Comparison of ENCODE assay signal across 23 cellular contexts in the genomic region with DNA sequence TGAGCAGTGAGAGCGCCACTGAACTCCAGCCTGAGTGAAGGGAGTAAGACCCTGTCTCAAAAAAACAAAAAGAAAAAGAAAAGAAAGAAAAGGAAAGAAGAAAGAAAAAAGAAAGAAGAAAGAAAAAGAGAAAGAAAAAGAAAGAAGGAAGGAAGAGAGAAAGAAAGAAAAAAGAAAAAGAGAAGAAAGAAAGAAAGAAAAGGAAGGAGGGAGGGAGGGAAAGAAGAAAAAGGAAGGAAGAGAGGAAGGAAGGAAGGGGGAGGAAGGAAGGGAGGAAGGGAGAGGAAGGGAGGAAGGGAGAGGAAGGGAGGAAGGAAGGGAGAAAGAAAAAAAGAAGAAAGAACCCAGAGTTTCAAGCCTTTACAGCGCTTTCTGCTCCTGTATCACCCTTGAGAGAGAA. TPM values are rescaled to one million over a fixed set of nuclear protein-coding genes. Genes with fewer than 3 reads are reported as not detected.
DNase-seq lines count a peak whose midpoint lies in the region; ATAC-seq, FAIRE-seq and TF ChIP-seq lines count a peak whose summit lies in the region.
"Had no signal": no experiment of that assay in that cellular context is flagged by ENCODE, and none has a peak within 500 bp of the region (broad histone marks: within the 10 kb centered on the region; RNA-seq: fewer than 3 reads in every experiment).

No MANE protein-coding gene starts in this region.

- no peaks in the 10 kb centered on the region for H3K9me3 ChIP-seq in HepG2 (ENCODE audit: low read length)
- no peaks in the 10 kb centered on the region for H3K9me3 ChIP-seq in right lobe of liver
- H3K9me3 ChIP-seq in SU-DHL-6 (ENCODE audit: insufficient read depth, low read length), result no peaks in the 10 kb centered on the region
- H3K9me3 ChIP-seq in CD4-positive, alpha-beta memory T cell (ENCODE audit: control insufficient read depth in 1 of 2, low read length in 2 of 2), result no peaks in the 10 kb centered on the region

- no peak overlapping the region for H3K9ac ChIP-seq in HepG2 (ENCODE audit: insufficient read depth, low read depth, low read length)
- H3K9ac ChIP-seq in SU-DHL-6 (ENCODE audit: low read length), result no peak overlapping the region; the same call in 1 of the 2 replicates
- H3K9ac ChIP-seq: GM23248 had no signal

- no peaks in the 10 kb centered on the region for H3K36me3 Mint-ChIP-seq in stimulated activated memory B cell treated with anti-CD40 and anti-IgM and Interleukin-4, amounts not matched to agents 10 μg/mL and 1 μg/mL and 100 μg/mL, for 72 hours
- H3K36me3 Mint-ChIP-seq in CD4-positive, alpha-beta memory T cell, result no peaks in the 10 kb centered on the region
- H3K36me3 Mint-ChIP-seq: CD8-positive, alpha-beta memory T cell had no signal

- TF ChIP-seq POLR2A in HepG2 (IDR thresholded peaks at IDR 0.05; ENCODE audit: insufficient read depth in 1 of 2, low read depth in 2 of 2, low read length in 2 of 2) (no peak), right lobe of liver (IDR thresholded peaks at IDR 0.05) (no peak)

- no peak for ATAC-seq in HepG2
- no peak for ATAC-seq in right lobe of liver
- no peak for ATAC-seq in stimulated activated memory B cell treated with anti-CD40 and anti-IgM and Interleukin-4, amounts not matched to agents 10 μg/mL and 1 μg/mL and 100 μg/mL, for 72 hours

- BruUV-seq in HepG2 (replicated peaks; lab: Mats Ljungman, UMichigan), result no TSS peak

- intact Hi-C loops in HepG2 (cut with micrococcal nuclease; ENCODE audit: unreplicated experiment) (no loop called here), right lobe of liver (cut with DNase I) (no loop called here)
- intact Hi-C loops in CD4-positive, alpha-beta memory T cell (cut with micrococcal nuclease), result no loop called here

- H3K27me3 ChIP-seq in HepG2 (ENCODE audit: control insufficient read depth in 1 of 2, insufficient read depth in 2 of 2, low read length in 2 of 2), result no peaks in the 10 kb centered on the region
- H3K27me3 ChIP-seq in right lobe of liver, result no peaks in the 10 kb centered on the region
- H3K27me3 ChIP-seq in SU-DHL-6 (ENCODE audit: low read length), result no peaks in the 10 kb centered on the region
- no peaks in the 10 kb centered on the region for H3K27me3 ChIP-seq in CD4-positive, alpha-beta memory T cell (ENCODE audit: insufficient read depth, low read length)

- no peaks in the 10 kb centered on the region for H4K20me1 ChIP-seq in HepG2 (ENCODE audit: insufficient read depth, low read length)
- H4K20me1 ChIP-seq in SU-DHL-6 (ENCODE audit: low read depth, low read length), result no peaks in the 10 kb centered on the region

- H3K27ac ChIP-seq in HepG2 (ENCODE audit: extremely low read length, insufficient read depth, low read length) (no peak overlapping the region), right lobe of liver (no peak overlapping the region), SU-DHL-6 (ENCODE audit: low read depth, low read length) (peak overlapping the region; percentile 83)
- H3K27ac ChIP-seq in CD4-positive, alpha-beta memory T cell (ENCODE audit: low read depth, low read length), result no peak overlapping the region
- H3K27ac ChIP-seq: GM23248 had no signal

- no peaks in the 10 kb centered on the region for H3K9me3 Mint-ChIP-seq in stimulated activated memory B cell treated with anti-CD40 and anti-IgM and Interleukin-4, amounts not matched to agents 10 μg/mL and 1 μg/mL and 100 μg/mL, for 72 hours
- H3K9me3 Mint-ChIP-seq in CD4-positive, alpha-beta memory T cell, result no peaks in the 10 kb centered on the region
- H3K9me3 Mint-ChIP-seq: CD8-positive, alpha-beta memory T cell; H9 had no signal

- H3K4me1 ChIP-seq in HepG2 (ENCODE audit: insufficient read depth, low read length) (no peaks in the 10 kb centered on the region), right lobe of liver (no peaks in the 10 kb centered on the region)
- no peaks in the 10 kb centered on the region for H3K4me1 ChIP-seq in CD4-positive, alpha-beta memory T cell (ENCODE audit: insufficient read depth, low read length)

- H3K4me3 ChIP-seq in HepG2 (replicated peaks in 1 of 3; ENCODE audit: insufficient read depth in 1 of 3, low read depth in 2 of 3, low read length in 3 of 3), result no peak overlapping the region
- no peak overlapping the region for H3K4me3 ChIP-seq in right lobe of liver
- no peak overlapping the region for H3K4me3 ChIP-seq in SU-DHL-6 (ENCODE audit: insufficient read depth, low read length, poor library complexity, severe bottlenecking)
- H3K4me3 ChIP-seq in CD4-positive, alpha-beta memory T cell (ENCODE audit: low read length in 2 of 2), result no peak overlapping the region
- H3K4me3 ChIP-seq: GM23248 had no signal

- H3K4me1 Mint-ChIP-seq in stimulated activated memory B cell treated with anti-CD40 and anti-IgM and Interleukin-4, amounts not matched to agents 10 μg/mL and 1 μg/mL and 100 μg/mL, for 72 hours, result peaks cover 14% of the 10 kb centered on the region
- no peaks in the 10 kb centered on the region for H3K4me1 Mint-ChIP-seq in CD4-positive, alpha-beta memory T cell
- H3K4me1 Mint-ChIP-seq: CD8-positive, alpha-beta memory T cell; H9 had no signal

- DNase-seq in HepG2 (ENCODE audit: low spot score), result no peak
- DNase-seq in right lobe of liver, result no peak
- DNase-seq in NCI-H446 treated with DMSO at 0.1 percent for 48 hours (lab: John Stamatoyannopoulos, UW), result no peak
- DNase-seq in NOMO-1 treated with dmso at 0.1 percent for 144 hours (lab: John Stamatoyannopoulos, UW; ENCODE audit: unreplicated experiment), result no peak
- DNase-seq in CD4-positive, alpha-beta memory T cell, result no peak
- DNase-seq: ACHN; C1 segment of cervical spinal cord; CD8-positive, alpha-beta memory T cell; DMS153; GM23248; H9; KG1; NCI-H1092 treated with DMSO at 0.1 percent for 48 hours; NCI-H1436 treated with DMSO at 0.1 percent for 48 hours; NCI-H2029; NCI-H2227 treated with DMSO at 0.1 percent for 48 hours; NCI-H774; NK-92 treated with Interleukin-12 subunit alpha and Interleukin-12 subunit beta, amount 100 ng/mL, for 24 hours had no signal

- FAIRE-seq in HepG2 (lab: Jason Lieb, UNC), result no peak
- FAIRE-seq: G401.6, GM18507, RCC 7860 had no signal

- TF ChIP-seq RAD21 in HepG2 (CRISPR knock-in tag; IDR thresholded peaks at IDR 0.05), result no peak

- no peak for TF ChIP-seq EP300 in HepG2 (IDR thresholded peaks at IDR 0.05; ENCODE audit: low read depth in 2 of 2, low read length in 2 of 2)
- no peak for TF ChIP-seq EP300 in HepG2 (CRISPR knock-in tag; IDR thresholded peaks at IDR 0.05; ENCODE audit: borderline replicate concordance)

- H2AFZ ChIP-seq in HepG2 (ENCODE audit: low read length) (no peak overlapping the region), SU-DHL-6 (ENCODE audit: low read depth, low read length, severe bottlenecking) (peak overlapping the region; percentile 71)
- H2AFZ ChIP-seq: GM23248 had no signal

- H3K4me2 ChIP-seq in HepG2 (ENCODE audit: low read depth, low read length) (no peak overlapping the region), SU-DHL-6 (ENCODE audit: low read depth, low read length, poor library complexity, severe bottlenecking) (peak overlapping the region; percentile 58)

- H3K27ac Mint-ChIP-seq in stimulated activated memory B cell treated with anti-CD40 and anti-IgM and Interleukin-4, amounts not matched to agents 10 μg/mL and 1 μg/mL and 100 μg/mL, for 72 hours, result peak overlapping the region; percentile 57
- H3K27ac Mint-ChIP-seq in CD4-positive, alpha-beta memory T cell, result no peak overlapping the region
- H3K27ac Mint-ChIP-seq: H9 had no signal

- 94% methylated on average over 2 of the region's 2 CpGs for WGBS in HepG2 (ENCODE audit: low lambda C conversion rate)
- WGBS in right lobe of liver (ENCODE audit: insufficient coverage, low coverage, low lambda C conversion rate, missing lambda C conversion rate), result 96% methylated on average over 2 of the region's 2 CpGs

- CTCF ChIA-PET in HepG2 (lab: Yijun Ruan, JAX; ENCODE audit: low intra/inter-chr PET ratio, low total read pairs), result no interaction called here
- CTCF ChIA-PET in CD4-positive, alpha-beta memory T cell (lab: Charles Lee; ENCODE audit: partially characterized antibody), result no interaction called here

- H3K79me2 ChIP-seq in HepG2 (ENCODE audit: insufficient read depth, low read length), result no peaks in the 10 kb centered on the region
- H3K79me2 ChIP-seq in SU-DHL-6 (ENCODE audit: insufficient read depth, low read length), result no peaks in the 10 kb centered on the region

- H3K4me3 Mint-ChIP-seq in stimulated activated memory B cell treated with anti-CD40 and anti-IgM and Interleukin-4, amounts not matched to agents 10 μg/mL and 1 μg/mL and 100 μg/mL, for 72 hours, result no peak overlapping the region
- H3K4me3 Mint-ChIP-seq in CD4-positive, alpha-beta memory T cell, result no peak overlapping the region
- H3K4me3 Mint-ChIP-seq: CD8-positive, alpha-beta memory T cell; H9 had no signal

- H3K36me3 ChIP-seq in HepG2 (replicated peaks in 1 of 2; ENCODE audit: control insufficient read depth in 1 of 2, insufficient read depth in 2 of 2, low read length in 2 of 2) (no peaks in the 10 kb centered on the region), right lobe of liver (no peaks in the 10 kb centered on the region), SU-DHL-6 (ENCODE audit: low read length) (no peaks in the 10 kb centered on the region)
- no peaks in the 10 kb centered on the region for H3K36me3 ChIP-seq in CD4-positive, alpha-beta memory T cell (ENCODE audit: insufficient read depth, low read length)

- H3K9me2 ChIP-seq in SU-DHL-6 (replicated peaks; ENCODE audit: insufficient read depth, low read length), result no peaks in the 10 kb centered on the region

- TF ChIP-seq CTCF in HepG2 (CRISPR knock-in tag; IDR thresholded peaks at IDR 0.05) (no peak), right lobe of liver (IDR thresholded peaks at IDR 0.05) (no peak), SU-DHL-6 (IDR thresholded peaks at IDR 0.05; ENCODE audit: insufficient read depth, low read length, poor library complexity, severe bottlenecking) (no peak)

- H3K27me3 Mint-ChIP-seq in stimulated activated memory B cell treated with anti-CD40 and anti-IgM and Interleukin-4, amounts not matched to agents 10 μg/mL and 1 μg/mL and 100 μg/mL, for 72 hours, result peaks cover 10% of the 10 kb centered on the region
- H3K27me3 Mint-ChIP-seq in CD4-positive, alpha-beta memory T cell, result no peaks in the 10 kb centered on the region
- H3K27me3 Mint-ChIP-seq: CD8-positive, alpha-beta memory T cell had no signal

- peaks cover 34% of the 10 kb centered on the region for H3F3A ChIP-seq in SU-DHL-6 (ENCODE audit: insufficient read depth)

- POLR2A ChIA-PET in HepG2 (lab: Yijun Ruan, JAX), result no interaction called here
- POLR2A ChIA-PET in CD4-positive, alpha-beta memory T cell (lab: Charles Lee; ENCODE audit: partially characterized antibody), result no interaction called here

- in situ Hi-C loops in HepG2 (cut with HindIII; ENCODE audit: extremely low pct_ligation_motif_present, low pct_unique_long_range_greater_than_20kb), result no loop called here

RNA-seq across cellular contexts. Expression of gene GINS3, which starts 19.1 kb away (rescaled TPM):
- total RNA-seq in HepG2 (2016; rRNA removed; fragmentation: Illumina TruSeq; extraction: Trizol) (19.3 and 28.4 TPM in 2 replicates), right lobe of liver (1 to 10 TPM in 4 of 6 experiments, under 1 TPM in 2; 0.68 to 3.3 (median 1.2) TPM)
- total RNA-seq in HepG2 (2016; cell fraction: cytosol; rRNA removed; fragmentation: Illumina TruSeq; extraction: Trizol; ENCODE audit: low read depth), result 4.4 and 4.7 TPM in 2 replicates
- total RNA-seq in HepG2 (2016; cell fraction: insoluble cytoplasmic fraction; rRNA removed; fragmentation: Illumina TruSeq; extraction: Trizol), result 20.6 and 28.8 TPM in 2 replicates
- 12.4 TPM in 2 replicates for total RNA-seq in HepG2 (2016; cell fraction: membrane; rRNA removed; fragmentation: Illumina TruSeq; extraction: Trizol)
- 10.8 and 11.4 TPM in 2 replicates for total RNA-seq in HepG2 (2016; cell fraction: nucleus; rRNA removed; fragmentation: Illumina TruSeq; extraction: Trizol)
- 5.4 and 6.5 TPM in 2 replicates for polyA plus RNA-seq in HepG2 (2011; rRNA removed)
- 4.5 and 4.8 TPM in 2 replicates for polyA plus RNA-seq in HepG2 (2011; cell fraction: cytosol; rRNA removed)
- 2.4 and 3.0 TPM in 2 replicates for polyA plus RNA-seq in HepG2 (2011; cell fraction: nucleus; rRNA removed)
- 2.6 and 4.9 TPM in 2 replicates for polyA plus RNA-seq in HepG2 (2012)
- polyA plus RNA-seq in HepG2 (2016; cell fraction: cytosol; fragmentation: Illumina TruSeq; extraction: Trizol; ENCODE audit: low read depth), result 2.3 and 2.7 TPM in 2 replicates
- polyA plus RNA-seq in HepG2 (2016; cell fraction: insoluble cytoplasmic fraction; fragmentation: Illumina TruSeq; extraction: Trizol; ENCODE audit: low read depth), result 32.3 and 33.0 TPM in 2 replicates
- polyA plus RNA-seq in HepG2 (2016; cell fraction: membrane; fragmentation: Illumina TruSeq; extraction: Trizol; ENCODE audit: low read depth), result 5.0 and 6.1 TPM in 2 replicates
- polyA plus RNA-seq in HepG2 (2016; cell fraction: nucleus; fragmentation: Illumina TruSeq; extraction: Trizol; ENCODE audit: insufficient read depth, low read depth), result 13.6 and 14.2 TPM in 2 replicates
- 6.5 and 30.3 TPM in 2 replicates for polyA minus RNA-seq in HepG2 (2011; rRNA and poly(A)+ RNA removed; ENCODE audit: low replicate concordance)
- 2.4 and 3.4 TPM in 2 replicates for polyA minus RNA-seq in HepG2 (2011; cell fraction: cytosol; rRNA and poly(A)+ RNA removed)
- 3.1 and 3.5 TPM in 2 replicates for polyA minus RNA-seq in HepG2 (2011; cell fraction: nucleus; rRNA and poly(A)+ RNA removed)
- 1 to 10 TPM; 1.3 to 2.2 TPM for total RNA-seq in CD4-positive, alpha-beta memory T cell
- polyA plus RNA-seq in CD4-positive, alpha-beta memory T cell, result 1 to 10 TPM in 1 of 2 donors, under 1 TPM in 1; 0.78 to 1.1 TPM
